ENCODE assay signal across 1 cellular context in the genomic region with DNA sequence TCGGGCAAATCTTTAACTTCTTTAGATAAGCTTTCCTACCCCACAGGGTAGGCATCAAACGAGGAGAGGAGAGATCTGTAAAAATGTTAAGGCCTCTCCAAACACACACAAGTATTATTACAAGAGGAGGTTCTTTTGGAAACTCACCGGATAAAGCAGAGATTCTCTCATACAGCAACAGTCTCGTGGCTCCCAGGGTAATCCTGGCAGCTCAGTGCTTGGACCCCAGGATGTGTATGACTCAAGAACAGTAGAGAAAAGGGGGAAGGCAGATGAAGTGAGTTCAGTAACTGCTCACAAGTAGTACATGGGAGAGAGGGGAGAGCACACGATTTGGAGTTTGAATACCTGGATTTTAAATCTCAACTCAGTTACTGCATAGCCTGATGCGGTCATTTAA.
TF ChIP-seq lines count a peak whose summit lies in the region.

No MANE protein-coding gene starts in this region.

TF ChIP-seq in HepG2, 621 proteins besides CTCF, POLR2A, EP300 and RAD21:
- no peak for TF ChIP-seq ZBTB3 (CRISPR knock-in tag; IDR thresholded peaks at IDR 0.05; ENCODE audit: borderline replicate concordance, low read depth)
